In genomic region chr9:104280711-104281110, GRCh38 we compare ENCODE assay signal across 29 cellular contexts.
"Had no signal": no experiment of that assay in that cellular context is flagged by ENCODE, and none has a peak within 500 bp of the region (broad histone marks: within the 10 kb centered on the region; RNA-seq: fewer than 3 reads in every experiment).

No MANE protein-coding gene starts in this region.

- H3K27me3 Mint-ChIP-seq: activated CD4-positive, alpha-beta memory T cell treated with anti-CD3 and anti-CD28 coated beads for 36 hours; activated CD4-positive, alpha-beta T cell treated with anti-CD3 and anti-CD28 coated beads for 36 hours; activated CD4-positive, alpha-beta T cell treated with anti-CD3 and anti-CD28 coated beads, Interleukin-2, amount 10 ng/mL, durations not matched to agents 24 days and 14 days; activated CD8-positive, alpha-beta memory T cell treated with anti-CD3 and anti-CD28 coated beads, Interleukin-2, amount 10 ng/mL, durations not matched to agents 7 days and 5 days; activated naive CD4-positive, alpha-beta T cell treated with anti-CD3 and anti-CD28 coated beads, Interleukin-2, amount 50 U/mL, for 24 hours; activated naive CD8-positive, alpha-beta T cell treated with anti-CD3 and anti-CD28 coated beads for 36 hours had no signal

- DNase-seq: activated CD4-positive, alpha-beta memory T cell treated with anti-CD3 and anti-CD28 coated beads for 36 hours; activated CD4-positive, alpha-beta T cell treated with anti-CD3 and anti-CD28 coated beads for 36 hours; activated CD4-positive, alpha-beta T cell treated with anti-CD3 and anti-CD28 coated beads, Interleukin-2, amount 10 ng/mL, durations not matched to agents 24 days and 14 days; activated CD4-positive, CD25-positive, alpha-beta regulatory T cell; activated CD4-positive, CD25-positive, alpha-beta regulatory T cell treated with anti-CD3 and anti-CD28 coated beads, Interleukin-2, amount 50 U/mL, for 72 hours; activated CD8-positive, alpha-beta memory T cell treated with anti-CD3 and anti-CD28 coated beads, Interleukin-2, amount 10 ng/mL, durations not matched to agents 7 days and 5 days; activated CD8-positive, alpha-beta memory T cell treated with anti-CD3 and anti-CD28 coated beads, Interleukin-2, amount 50 U/mL, for 4 hours; activated CD8-positive, alpha-beta T cell treated with anti-CD3 and anti-CD28 coated beads, Interleukin-2, amount 10 ng/mL, durations not matched to agents 7 days and 5 days; activated effector memory CD4-positive, alpha-beta T cell treated with anti-CD3 and anti-CD28 coated beads, Interleukin-2, amount 50 U/mL, for 16 hours; activated naive CD4-positive, alpha-beta T cell treated with anti-CD3 and anti-CD28 coated beads for 36 hours; activated naive CD8-positive, alpha-beta T cell treated with anti-CD3 and anti-CD28 coated beads for 36 hours; activated T-cell treated with anti-CD3 and anti-CD28 coated beads, Interleukin-2, amount 50 U/mL, for 1 hour; activated T-cell treated with anti-CD3 and anti-CD28 coated beads, Interleukin-2, amount 50 U/mL, for 48 hours; caudate nucleus; cortex of kidney; dermis blood vessel endothelial cell; effector CD4-positive, alpha-beta T cell; esophagus squamous epithelium; foreskin melanocyte; head of caudate nucleus; T-helper 2 cell had no signal

- FAIRE-seq: colon, endometrium, endothelial cell of umbilical vein had no signal

- H3K4me1 ChIP-seq: ascending aorta, esophagus squamous epithelium had no signal

- H3K9me3 Mint-ChIP-seq: activated CD4-positive, alpha-beta T cell treated with anti-CD3 and anti-CD28 coated beads, Interleukin-2, amount 10 ng/mL, durations not matched to agents 24 days and 14 days; activated T-helper 1 cell treated with anti-CD3 and anti-CD28 coated beads, Interleukin-12 subunit alpha, Interleukin-12 subunit beta, Interleukin-2, Interleukin-4 antibody, amounts not matched to agents 30 ng/mL and 10 ng/mL and 1 ng/mL, durations not matched to agents 14 hours and 24 hours and 36 hours; activated T-helper 2 cell treated with anti-CD3 and anti-CD28 coated beads, Interferon-gamma antibody, Interleukin-2, Interleukin-4, amounts not matched to agents 10 μg/mL and 5 μg/mL and 100 μg/mL, durations not matched to agents 14 hours and 24 hours and 36 hours had no signal

- H3K27me3 ChIP-seq: ascending aorta, esophagus squamous epithelium had no signal

- H3K4me1 Mint-ChIP-seq: activated CD4-positive, alpha-beta T cell treated with anti-CD3 and anti-CD28 coated beads for 36 hours; activated CD4-positive, alpha-beta T cell treated with anti-CD3 and anti-CD28 coated beads, Interleukin-2, amount 10 ng/mL, durations not matched to agents 24 days and 14 days; activated CD8-positive, alpha-beta memory T cell treated with anti-CD3 and anti-CD28 coated beads, Interleukin-2, amount 10 ng/mL, durations not matched to agents 7 days and 5 days; activated naive CD4-positive, alpha-beta T cell treated with anti-CD3 and anti-CD28 coated beads, Interleukin-2, amount 50 U/mL, for 24 hours; activated naive CD8-positive, alpha-beta T cell treated with anti-CD3 and anti-CD28 coated beads for 36 hours had no signal

- H3K4me3 ChIP-seq: ascending aorta, esophagus squamous epithelium had no signal

- ATAC-seq: activated CD4-positive, alpha-beta T cell treated with anti-CD3 and anti-CD28 coated beads for 36 hours; activated CD8-positive, alpha-beta memory T cell treated with anti-CD3 and anti-CD28 coated beads, Interleukin-2, amount 10 ng/mL, durations not matched to agents 7 days and 5 days; activated CD8-positive, alpha-beta T cell treated with anti-CD3 and anti-CD28 coated beads, Interleukin-2, amount 10 ng/mL, durations not matched to agents 7 days and 5 days had no signal

- H3K36me3 Mint-ChIP-seq: activated CD4-positive, alpha-beta memory T cell treated with anti-CD3 and anti-CD28 coated beads for 36 hours; activated CD8-positive, alpha-beta memory T cell treated with anti-CD3 and anti-CD28 coated beads, Interleukin-2, amount 10 ng/mL, durations not matched to agents 7 days and 5 days; activated naive CD4-positive, alpha-beta T cell treated with anti-CD3 and anti-CD28 coated beads, Interleukin-2, amount 50 U/mL, for 24 hours; activated naive CD8-positive, alpha-beta T cell treated with anti-CD3 and anti-CD28 coated beads for 36 hours had no signal

- H3K4me3 Mint-ChIP-seq: activated CD4-positive, alpha-beta memory T cell treated with anti-CD3 and anti-CD28 coated beads for 36 hours; activated CD4-positive, alpha-beta T cell treated with anti-CD3 and anti-CD28 coated beads for 36 hours; activated CD4-positive, alpha-beta T cell treated with anti-CD3 and anti-CD28 coated beads, Interleukin-2, amount 10 ng/mL, durations not matched to agents 24 days and 14 days; activated CD8-positive, alpha-beta memory T cell treated with anti-CD3 and anti-CD28 coated beads, Interleukin-2, amount 10 ng/mL, durations not matched to agents 7 days and 5 days; activated CD8-positive, alpha-beta T cell treated with anti-CD3 and anti-CD28 coated beads, Interleukin-2, amount 10 ng/mL, durations not matched to agents 7 days and 5 days; activated naive CD4-positive, alpha-beta T cell treated with anti-CD3 and anti-CD28 coated beads for 36 hours; activated naive CD4-positive, alpha-beta T cell treated with anti-CD3 and anti-CD28 coated beads, Interleukin-2, amount 50 U/mL, for 24 hours; activated naive CD8-positive, alpha-beta T cell treated with anti-CD3 and anti-CD28 coated beads for 36 hours; activated T-helper 1 cell treated with anti-CD3 and anti-CD28 coated beads, Interleukin-12 subunit alpha, Interleukin-12 subunit beta, Interleukin-2, Interleukin-4 antibody, amounts not matched to agents 30 ng/mL and 10 ng/mL and 1 ng/mL, durations not matched to agents 14 hours and 24 hours and 36 hours had no signal

- H3K36me3 ChIP-seq: ascending aorta, esophagus squamous epithelium had no signal

- H3K9me3 ChIP-seq: ascending aorta, esophagus squamous epithelium had no signal

- H3K27ac Mint-ChIP-seq: activated CD4-positive, alpha-beta memory T cell treated with anti-CD3 and anti-CD28 coated beads for 36 hours; activated CD4-positive, alpha-beta T cell treated with anti-CD3 and anti-CD28 coated beads for 36 hours; activated CD4-positive, alpha-beta T cell treated with anti-CD3 and anti-CD28 coated beads, Interleukin-2, amount 10 ng/mL, durations not matched to agents 24 days and 14 days; activated CD8-positive, alpha-beta memory T cell treated with anti-CD3 and anti-CD28 coated beads, Interleukin-2, amount 10 ng/mL, durations not matched to agents 7 days and 5 days; activated CD8-positive, alpha-beta T cell treated with anti-CD3 and anti-CD28 coated beads, Interleukin-2, amount 10 ng/mL, durations not matched to agents 7 days and 5 days; activated naive CD4-positive, alpha-beta T cell treated with anti-CD3 and anti-CD28 coated beads for 36 hours; activated naive CD4-positive, alpha-beta T cell treated with anti-CD3 and anti-CD28 coated beads, Interleukin-2, amount 50 U/mL, for 24 hours; activated naive CD8-positive, alpha-beta T cell treated with anti-CD3 and anti-CD28 coated beads for 36 hours; activated T-helper 1 cell treated with anti-CD3 and anti-CD28 coated beads, Interleukin-12 subunit alpha, Interleukin-12 subunit beta, Interleukin-2, Interleukin-4 antibody, amounts not matched to agents 30 ng/mL and 10 ng/mL and 1 ng/mL, durations not matched to agents 14 hours and 24 hours and 36 hours; activated T-helper 2 cell treated with anti-CD3 and anti-CD28 coated beads, Interferon-gamma antibody, Interleukin-2, Interleukin-4, amounts not matched to agents 10 μg/mL and 5 μg/mL and 100 μg/mL, durations not matched to agents 14 hours and 24 hours and 36 hours had no signal

- H3K27ac ChIP-seq: ascending aorta, epithelial cell of prostate, esophagus squamous epithelium had no signal
